In the genomic region with DNA sequence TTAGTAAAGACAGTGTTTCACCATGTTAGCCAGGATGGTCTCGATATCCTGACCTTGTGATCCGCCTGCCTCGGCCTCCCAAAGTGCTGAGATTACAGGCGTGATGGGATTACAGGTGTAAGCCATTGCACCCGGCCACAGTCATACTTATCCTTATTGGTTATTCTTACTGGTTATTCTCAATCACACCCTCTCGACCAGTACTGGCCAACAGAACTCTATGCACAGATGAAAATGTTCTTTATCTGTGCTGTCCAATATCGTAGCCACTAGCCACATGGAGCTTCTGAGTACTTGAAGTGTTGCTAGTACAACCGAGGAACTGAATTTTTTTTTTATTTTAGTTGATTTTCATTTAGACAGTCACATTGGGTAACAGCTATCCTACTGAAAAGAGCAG, we compare ENCODE assay signal across 21 cellular contexts.
"Had no signal": no experiment of that assay in that cellular context is flagged by ENCODE, and none has a peak within 500 bp of the region (broad histone marks: within the 10 kb centered on the region; RNA-seq: fewer than 3 reads in every experiment).

No MANE protein-coding gene starts in this region.

- H3K27me3 Mint-ChIP-seq: activated CD8-positive, alpha-beta T cell treated with anti-CD3 and anti-CD28 coated beads for 36 hours had no signal

- H3K36me3 Mint-ChIP-seq: activated naive CD4-positive, alpha-beta T cell treated with anti-CD3 and anti-CD28 coated beads, Interleukin-2, amount 50 U/mL, for 24 hours had no signal

- H3K4me3 ChIP-seq: Peyer's patch had no signal

- H3K9me3 Mint-ChIP-seq: activated CD8-positive, alpha-beta T cell treated with anti-CD3 and anti-CD28 coated beads for 36 hours; activated naive CD4-positive, alpha-beta T cell treated with anti-CD3 and anti-CD28 coated beads, Interleukin-2, amount 50 U/mL, for 24 hours had no signal

- H3K27ac ChIP-seq: RWPE1 had no signal

- H3K27ac Mint-ChIP-seq: activated CD8-positive, alpha-beta T cell treated with anti-CD3 and anti-CD28 coated beads for 36 hours; activated naive CD4-positive, alpha-beta T cell treated with anti-CD3 and anti-CD28 coated beads, Interleukin-2, amount 50 U/mL, for 24 hours had no signal

- H3K4me3 Mint-ChIP-seq: activated CD8-positive, alpha-beta T cell treated with anti-CD3 and anti-CD28 coated beads for 36 hours; activated naive CD4-positive, alpha-beta T cell treated with anti-CD3 and anti-CD28 coated beads, Interleukin-2, amount 50 U/mL, for 24 hours had no signal

- FAIRE-seq: bronchial epithelial cell had no signal

- DNase-seq: activated CD4-positive, alpha-beta T cell treated with anti-CD3 and anti-CD28 coated beads for 4 hours; activated CD8-positive, alpha-beta memory T cell treated with anti-CD3 and anti-CD28 coated beads, Interleukin-2, amount 50 U/mL, for 4 hours; activated CD8-positive, alpha-beta T cell treated with anti-CD3 and anti-CD28 coated beads for 36 hours; activated naive CD4-positive, alpha-beta T cell; activated T-cell treated with anti-CD3 and anti-CD28 coated beads, Interleukin-2, amount 50 U/mL, for 1 hour; aorta; Kasumi-1; KBM-7; NCI-H1048; NCI-H146; NCI-H187 treated with DMSO at 0.1 percent for 48 hours; NCI-H2081 treated with DMSO at 0.1 percent for 48 hours; NCI-H446; NCI-H524; Peyer's patch; SHP77 treated with DMSO at 0.1 percent for 48 hours; T-helper 1 cell had no signal

- ATAC-seq: activated CD4-positive, CD25-positive, alpha-beta regulatory T cell treated with anti-CD3 and anti-CD28 coated beads, Interleukin-2, amount 50 U/mL, for 24 hours; activated CD8-positive, alpha-beta T cell treated with anti-CD3 and anti-CD28 coated beads for 36 hours had no signal

- H3K9me3 ChIP-seq: Peyer's patch had no signal

- H3K27me3 ChIP-seq: Peyer's patch had no signal
